ENCODE assay signal across 1 cellular context in the genomic region with DNA sequence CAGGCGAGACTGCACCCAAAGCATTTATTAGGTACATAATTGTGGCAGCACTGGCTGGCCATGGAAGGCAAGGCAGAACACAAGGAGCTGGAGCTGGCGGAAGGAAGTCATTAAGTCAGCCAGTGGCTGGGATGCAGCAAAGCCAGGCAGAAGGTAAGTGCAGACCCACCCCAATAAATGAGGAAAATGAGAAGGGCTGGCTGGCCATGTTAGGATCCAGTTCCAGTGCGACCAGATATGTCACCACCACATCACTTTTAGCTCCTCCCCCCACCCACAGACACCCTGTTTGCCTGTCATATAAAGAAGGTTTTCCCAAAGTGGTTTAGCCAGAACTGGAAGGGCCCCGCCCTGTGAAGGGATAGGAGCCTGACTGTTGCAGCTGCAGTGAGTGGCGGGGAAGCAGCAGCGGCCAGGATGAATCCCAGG.
TF ChIP-seq lines count a peak whose summit lies in the region.

FURIN (plus strand) TSS at position 328 of the 429 bp plus-strand sequence. CDS start 7,153 bp downstream, outside the sequence.

TF ChIP-seq in IMR-90, 13 proteins besides CTCF, POLR2A, EP300 and RAD21 (continued from another document):
- TF ChIP-seq USF2 (IDR thresholded peaks at IDR 0.05; ENCODE audit: low read depth, low read length), result no peak
- TF ChIP-seq MAZ (IDR thresholded peaks at IDR 0.05; ENCODE audit: borderline replicate concordance, low read depth, low read length), result no peak
- no peak for TF ChIP-seq ELK1 (IDR thresholded peaks at IDR 0.05; ENCODE audit: borderline replicate concordance, low read depth, low read length)
- no peak for TF ChIP-seq RFX5 (IDR thresholded peaks at IDR 0.05; ENCODE audit: low read depth, low read length)
- no peak for TF ChIP-seq SMC3 (IDR thresholded peaks at IDR 0.05; ENCODE audit: low read depth, low read length)
- TF ChIP-seq MXI1 (IDR thresholded peaks at IDR 0.05; ENCODE audit: borderline replicate concordance, low read depth, low read length), result no peak
- TF ChIP-seq BHLHE40 (IDR thresholded peaks at IDR 0.05; ENCODE audit: low read depth, low read length), result no peak
